16 cellular contexts compared by ENCODE assay signal in genomic region chr3:100777271-100777670, GRCh38.
DNase-seq lines count a peak whose midpoint lies in the region; ATAC-seq lines count a peak whose summit lies in the region.
"Had no signal": no experiment of that assay in that cellular context is flagged by ENCODE, and none has a peak within 500 bp of the region (broad histone marks: within the 10 kb centered on the region; RNA-seq: fewer than 3 reads in every experiment).

No MANE protein-coding gene starts in this region.

- DNase-seq in EH (ENCODE audit: low read depth) (peak; percentile 76), NCI-H226 (peak; percentile 50), renal cortical epithelial cell (ENCODE audit: low read depth) (peak; percentile 54), retina (no peak)
- no peak for DNase-seq in stimulated activated CD4-positive, alpha-beta T cell treated with anti-CD3 and anti-CD28 coated beads, Interleukin-2, amount 100 ng/mL, for 24 hours
- DNase-seq: activated CD4-positive, alpha-beta T cell treated with anti-CD3 and anti-CD28 coated beads for 4 hours; effector memory CD8-positive, alpha-beta T cell; hypothalamus; mesenchymal stem cell; NCI-H1694 treated with DMSO at 0.1 percent for 48 hours; OCI-M1; right cardiac atrium; T-helper 1 cell had no signal

- ATAC-seq in esophagus mucosa (peak; percentile 28), HG03520 (IDR thresholded peaks at IDR 0.05; ENCODE audit: unreplicated experiment) (no peak), HG02759 (IDR thresholded peaks at IDR 0.05; ENCODE audit: unreplicated experiment) (no peak)
- ATAC-seq: effector memory CD8-positive, alpha-beta T cell; right cardiac atrium had no signal

Comparison
In these comparisons a context has a peak if more than half of its experiments do, and no peak if none do; other contexts are left out.
1. DNase-seq: peak in EH (single experiment), NCI-H226 (single experiment) and renal cortical epithelial cell (single experiment); none in retina (single experiment) and stimulated activated CD4-positive, alpha-beta T cell treated with anti-CD3 and anti-CD28 coated beads, Interleukin-2, amount 100 ng/mL, for 24 hours (0 of 2).